ENCODE assay signal across 9 cellular contexts in the genomic region with DNA sequence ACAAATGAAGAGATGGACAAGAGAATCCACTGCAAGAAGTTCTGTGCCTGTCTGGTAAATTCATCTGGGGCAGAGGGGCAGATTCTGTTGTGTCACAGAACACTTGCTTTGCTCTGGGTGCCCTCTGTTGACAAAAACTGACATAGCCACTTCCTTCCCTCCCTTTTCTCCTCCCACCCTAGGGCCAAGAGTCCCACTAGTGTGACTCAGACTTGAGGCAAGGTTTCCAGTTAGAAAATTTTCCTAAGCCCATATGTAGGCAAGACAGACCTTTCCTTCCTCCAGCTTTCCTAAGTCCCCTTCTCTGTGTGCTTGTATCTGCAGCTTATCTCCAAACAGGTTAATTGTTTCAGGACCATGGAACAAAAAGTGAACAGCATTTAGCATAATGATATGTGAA.
DNase-seq lines count a peak whose midpoint lies in the region; ATAC-seq and TF ChIP-seq lines count a peak whose summit lies in the region.
"Had no signal": no experiment of that assay in that cellular context is flagged by ENCODE, and none has a peak within 500 bp of the region (broad histone marks: within the 10 kb centered on the region; RNA-seq: fewer than 3 reads in every experiment).

No MANE protein-coding gene starts in this region.

- H3K27me3 ChIP-seq in SK-N-SH (ENCODE audit: insufficient read depth), result no peaks in the 10 kb centered on the region
- H3K27me3 ChIP-seq: BLaER1 treated with 17β-estradiol and CSF1 and Interleukin-3, amounts not matched to agents 10 nM and 100 nM had no signal

- H3K4me3 ChIP-seq in LNCaP clone FGC (ENCODE audit: low read depth, low read length) (no peak overlapping the region), SK-N-SH (ENCODE audit: low read depth in 2 of 2, low read length in 1 of 2) (no peak overlapping the region; a peak in 1 of 4 replicates)
- H3K4me3 ChIP-seq: BLaER1 treated with 17β-estradiol and CSF1 and Interleukin-3, amounts not matched to agents 10 nM and 100 nM had no signal

- H3K36me3 ChIP-seq in SK-N-SH (replicated peaks in 1 of 2; ENCODE audit: control insufficient read depth in 1 of 2, insufficient read depth in 2 of 2, low read length in 1 of 2), result peaks cover 2 to 19% of the 10 kb centered on the region in 2 experiments
- H3K36me3 ChIP-seq: BLaER1 treated with 17β-estradiol and CSF1 and Interleukin-3, amounts not matched to agents 10 nM and 100 nM had no signal

- ATAC-seq in left lobe of liver (peak; percentile 91), HG02798 (IDR thresholded peaks at IDR 0.05; ENCODE audit: poor library complexity, unreplicated experiment) (no peak)

- peak; percentile 75 for TF ChIP-seq CTCF in LNCaP clone FGC (IDR thresholded peaks at IDR 0.05; ENCODE audit: control insufficient read depth, extremely low read depth, insufficient read depth)
- TF ChIP-seq CTCF in SK-N-SH (IDR thresholded peaks at IDR 0.05), result peak; percentile 73

- CTCF ChIA-PET in SK-N-SH (lab: Yijun Ruan, JAX), result interaction anchor here (0.5 to 9.9 kb wide), 20 partner anchors 7 to 571 kb away, joined by 3 to 64 read pairs (median 4); no protein-coding TSS in a partner anchor

- 0 out of 2 replicates have a peak overlapping the region, but pooled peaks have one; percentile 1 for H3K9ac ChIP-seq in SK-N-SH
- H3K9ac ChIP-seq: BLaER1 treated with 17β-estradiol and CSF1 and Interleukin-3, amounts not matched to agents 10 nM and 100 nM had no signal

- peaks cover 94% of the 10 kb centered on the region for H3K79me2 ChIP-seq in SK-N-SH (ENCODE audit: insufficient read depth)

- POLR2A ChIA-PET in SK-N-SH (lab: Yijun Ruan, JAX), result interaction anchor here (0.6 kb wide), 1 partner anchor 241 kb away, joined by 3 read pairs; no protein-coding TSS in a partner anchor

- H3F3A ChIP-seq in SK-N-SH (replicated peaks; ENCODE audit: insufficient read depth), result peaks cover 16% of the 10 kb centered on the region

- peak overlapping the region; percentile 47 to 72; a peak in 3 of 4 replicates for H3K27ac ChIP-seq in SK-N-SH (ENCODE audit: low read depth in 2 of 2, low read length in 1 of 2)
- H3K27ac ChIP-seq: BLaER1 treated with 17β-estradiol and CSF1 and Interleukin-3, amounts not matched to agents 10 nM and 100 nM had no signal

- H3K4me1 ChIP-seq in SK-N-SH (ENCODE audit: control insufficient read depth in 1 of 2, insufficient read depth in 2 of 2, low read depth in 1 of 2, low read length in 1 of 2), result peaks cover 36% of the 10 kb centered on the region in 2 experiments; a peak in 3 of 4 replicates

- no peak overlapping the region for H2AFZ ChIP-seq in SK-N-SH (ENCODE audit: low read depth)

- TF ChIP-seq RAD21 in SK-N-SH (IDR thresholded peaks at IDR 0.05; ENCODE audit: low read length), result peak; percentile 90

- peaks cover 76% of the 10 kb centered on the region for H4K20me1 ChIP-seq in SK-N-SH (ENCODE audit: insufficient read depth)
- H4K20me1 ChIP-seq: BLaER1 treated with 17β-estradiol and CSF1 and Interleukin-3, amounts not matched to agents 10 nM and 100 nM had no signal

- no peaks in the 10 kb centered on the region for H3K9me2 ChIP-seq in SK-N-SH

- H3K9me3 ChIP-seq in SK-N-SH, result no peaks in the 10 kb centered on the region
- H3K9me3 ChIP-seq: BLaER1 treated with 17β-estradiol and CSF1 and Interleukin-3, amounts not matched to agents 10 nM and 100 nM had no signal

- no peak for TF ChIP-seq EP300 in SK-N-SH (IDR thresholded peaks at IDR 0.05; ENCODE audit: borderline replicate concordance in 1 of 2, low read depth in 1 of 2, low read length in 1 of 2)

- DNase-seq in NCI-H2081 (lab: John Stamatoyannopoulos, UW) (peak; percentile 24 to 55), NCI-H2081 treated with DMSO at 0.1 percent for 48 hours (lab: John Stamatoyannopoulos, UW) (no peak), LNCaP clone FGC (ENCODE audit: low read depth) (no peak), SK-N-SH (peak; percentile 49), cerebellum (ENCODE audit: low spot score) (peak; percentile 45), left lobe of liver (ENCODE audit: low spot score) (peak; percentile 58)
- DNase-seq in stimulated activated CD8-positive, alpha-beta memory T cell treated with anti-CD3 and anti-CD28 coated beads, Interleukin-4, amount 100 ng/mL, for 24 hours (ENCODE audit: low read depth), result peak; percentile 1

- H3K4me2 ChIP-seq in SK-N-SH, result peak overlapping the region; percentile 24; the same call in 1 of the 2 replicates

TF ChIP-seq in SK-N-SH, 30 proteins besides CTCF, POLR2A, EP300 and RAD21 (continues in another document):
- TF ChIP-seq GATA2 (CRISPR knock-in tag; IDR thresholded peaks at IDR 0.05), result no peak
- TF ChIP-seq FOXM1 (IDR thresholded peaks at IDR 0.05; ENCODE audit: low read depth), result no peak
- TF ChIP-seq GABPA (IDR thresholded peaks at IDR 0.05; ENCODE audit: low read depth), result no peak
- no peak for TF ChIP-seq TAF1 (IDR thresholded peaks at IDR 0.05; ENCODE audit: borderline replicate concordance, low read depth, low read length)
- TF ChIP-seq TCF12 (IDR thresholded peaks at IDR 0.05), result peak; percentile 18; the same call in 1 of the 2 replicates
- TF ChIP-seq, protein P1, sequence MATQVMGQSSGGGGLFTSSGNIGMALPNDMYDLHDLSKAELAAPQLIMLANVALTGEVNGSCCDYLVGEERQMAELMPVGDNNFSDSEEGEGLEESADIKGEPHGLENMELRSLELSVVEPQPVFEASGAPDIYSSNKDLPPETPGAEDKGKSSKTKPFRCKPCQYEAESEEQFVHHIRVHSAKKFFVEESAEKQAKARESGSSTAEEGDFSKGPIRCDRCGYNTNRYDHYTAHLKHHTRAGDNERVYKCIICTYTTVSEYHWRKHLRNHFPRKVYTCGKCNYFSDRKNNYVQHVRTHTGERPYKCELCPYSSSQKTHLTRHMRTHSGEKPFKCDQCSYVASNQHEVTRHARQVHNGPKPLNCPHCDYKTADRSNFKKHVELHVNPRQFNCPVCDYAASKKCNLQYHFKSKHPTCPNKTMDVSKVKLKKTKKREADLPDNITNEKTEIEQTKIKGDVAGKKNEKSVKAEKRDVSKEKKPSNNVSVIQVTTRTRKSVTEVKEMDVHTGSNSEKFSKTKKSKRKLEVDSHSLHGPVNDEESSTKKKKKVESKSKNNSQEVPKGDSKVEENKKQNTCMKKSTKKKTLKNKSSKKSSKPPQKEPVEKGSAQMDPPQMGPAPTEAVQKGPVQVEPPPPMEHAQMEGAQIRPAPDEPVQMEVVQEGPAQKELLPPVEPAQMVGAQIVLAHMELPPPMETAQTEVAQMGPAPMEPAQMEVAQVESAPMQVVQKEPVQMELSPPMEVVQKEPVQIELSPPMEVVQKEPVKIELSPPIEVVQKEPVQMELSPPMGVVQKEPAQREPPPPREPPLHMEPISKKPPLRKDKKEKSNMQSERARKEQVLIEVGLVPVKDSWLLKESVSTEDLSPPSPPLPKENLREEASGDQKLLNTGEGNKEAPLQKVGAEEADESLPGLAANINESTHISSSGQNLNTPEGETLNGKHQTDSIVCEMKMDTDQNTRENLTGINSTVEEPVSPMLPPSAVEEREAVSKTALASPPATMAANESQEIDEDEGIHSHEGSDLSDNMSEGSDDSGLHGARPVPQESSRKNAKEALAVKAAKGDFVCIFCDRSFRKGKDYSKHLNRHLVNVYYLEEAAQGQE (IDR thresholded peaks at IDR 0.05; ENCODE audit: low read depth, low read length), result no peak
- no peak; the same call in 1 of the 2 replicates for TF ChIP-seq POLR2AphosphoS5 (IDR thresholded peaks at IDR 0.05; ENCODE audit: low read depth, low read length)
- TF ChIP-seq SIN3A (IDR thresholded peaks at IDR 0.05; ENCODE audit: borderline replicate concordance, low read depth, low read length), result 0 out of 2 replicates have a peak, but pooled peaks have one; percentile 26
- no peak for TF ChIP-seq FOXJ3 (CRISPR knock-in tag; IDR thresholded peaks at IDR 0.05)
- peak; percentile 36; the same call in 1 of the 2 replicates for TF ChIP-seq JUND (IDR thresholded peaks at IDR 0.05)
- TF ChIP-seq TEAD4 (IDR thresholded peaks at IDR 0.05; ENCODE audit: borderline replicate concordance, insufficient read depth), result no peak
- TF ChIP-seq, protein P2, sequence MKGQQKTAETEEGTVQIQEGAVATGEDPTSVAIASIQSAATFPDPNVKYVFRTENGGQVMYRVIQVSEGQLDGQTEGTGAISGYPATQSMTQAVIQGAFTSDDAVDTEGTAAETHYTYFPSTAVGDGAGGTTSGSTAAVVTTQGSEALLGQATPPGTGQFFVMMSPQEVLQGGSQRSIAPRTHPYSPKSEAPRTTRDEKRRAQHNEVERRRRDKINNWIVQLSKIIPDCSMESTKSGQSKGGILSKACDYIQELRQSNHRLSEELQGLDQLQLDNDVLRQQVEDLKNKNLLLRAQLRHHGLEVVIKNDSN (IDR thresholded peaks at IDR 0.05; ENCODE audit: borderline replicate concordance, low read depth), result no peak
- TF ChIP-seq SMC3 (IDR thresholded peaks at IDR 0.05; ENCODE audit: low read depth, low read length), result peak; percentile 80
- no peak for TF ChIP-seq MEF2A (IDR thresholded peaks at IDR 0.05; ENCODE audit: borderline replicate concordance, low read depth)
- no peak for TF ChIP-seq MXI1 (IDR thresholded peaks at IDR 0.05; ENCODE audit: low read depth, low read length)
- TF ChIP-seq, protein P3, sequence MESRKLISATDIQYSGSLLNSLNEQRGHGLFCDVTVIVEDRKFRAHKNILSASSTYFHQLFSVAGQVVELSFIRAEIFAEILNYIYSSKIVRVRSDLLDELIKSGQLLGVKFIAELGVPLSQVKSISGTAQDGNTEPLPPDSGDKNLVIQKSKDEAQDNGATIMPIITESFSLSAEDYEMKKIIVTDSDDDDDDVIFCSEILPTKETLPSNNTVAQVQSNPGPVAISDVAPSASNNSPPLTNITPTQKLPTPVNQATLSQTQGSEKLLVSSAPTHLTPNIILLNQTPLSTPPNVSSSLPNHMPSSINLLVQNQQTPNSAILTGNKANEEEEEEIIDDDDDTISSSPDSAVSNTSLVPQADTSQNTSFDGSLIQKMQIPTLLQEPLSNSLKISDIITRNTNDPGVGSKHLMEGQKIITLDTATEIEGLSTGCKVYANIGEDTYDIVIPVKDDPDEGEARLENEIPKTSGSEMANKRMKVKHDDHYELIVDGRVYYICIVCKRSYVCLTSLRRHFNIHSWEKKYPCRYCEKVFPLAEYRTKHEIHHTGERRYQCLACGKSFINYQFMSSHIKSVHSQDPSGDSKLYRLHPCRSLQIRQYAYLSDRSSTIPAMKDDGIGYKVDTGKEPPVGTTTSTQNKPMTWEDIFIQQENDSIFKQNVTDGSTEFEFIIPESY (IDR thresholded peaks at IDR 0.05; ENCODE audit: borderline replicate concordance, low read depth), result no peak

Comparison
In these comparisons a context has a peak if more than half of its experiments do, and no peak if none do; other contexts are left out.
1. DNase-seq: peak in NCI-H2081 (2 of 2), SK-N-SH (single experiment), cerebellum (single experiment), left lobe of liver (single experiment) and stimulated activated CD8-positive, alpha-beta memory T cell treated with anti-CD3 and anti-CD28 coated beads, Interleukin-4, amount 100 ng/mL, for 24 hours (single experiment); none in NCI-H2081 treated with DMSO at 0.1 percent for 48 hours (single experiment) and LNCaP clone FGC (single experiment).